8 cellular contexts compared by ENCODE assay signal in the genomic region with DNA sequence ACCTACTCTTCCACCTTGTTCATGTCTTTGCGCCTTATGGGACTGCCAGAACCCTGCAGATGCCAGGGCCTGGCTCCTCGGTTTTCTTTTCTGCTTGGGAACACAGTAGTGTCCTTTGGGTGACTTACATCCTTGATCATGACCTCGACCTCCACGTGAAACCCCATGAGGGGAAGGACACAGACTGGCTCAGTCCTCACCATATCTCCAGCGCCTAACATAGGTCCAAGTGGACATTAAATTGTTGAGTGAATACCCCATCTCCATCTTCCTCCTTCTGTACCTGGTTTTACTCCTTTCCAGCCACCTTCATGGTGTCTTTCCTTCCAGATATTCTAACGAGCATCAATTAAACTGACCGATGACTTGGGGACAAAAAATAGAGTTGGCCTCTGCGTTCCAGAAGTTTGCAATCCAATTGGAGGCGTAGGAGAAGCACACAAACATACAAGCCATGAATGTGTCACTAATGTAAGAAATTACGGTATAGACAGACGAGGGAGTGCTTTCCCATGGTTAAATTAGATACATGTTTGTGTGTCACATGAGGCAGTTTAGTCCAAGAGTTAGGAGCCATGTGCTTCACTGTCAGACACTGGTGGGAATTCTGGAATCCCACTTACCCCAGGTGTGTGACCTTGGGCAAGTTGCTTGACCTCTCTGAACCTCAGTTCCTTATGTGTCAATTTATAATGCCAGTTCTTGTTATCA. TPM values are rescaled to one million over a fixed set of nuclear protein-coding genes. Genes with fewer than 3 reads are reported as not detected.
DNase-seq lines count a peak whose midpoint lies in the region; ATAC-seq, FAIRE-seq and TF ChIP-seq lines count a peak whose summit lies in the region.

No MANE protein-coding gene starts in this region.

- H3K79me2 ChIP-seq in astrocyte (ENCODE audit: insufficient read depth, low read length): peaks cover 40% of the 10 kb centered on the region

- H3K27me3 Mint-ChIP-seq in activated naive CD4-positive, alpha-beta T cell treated with anti-CD3 and anti-CD28 coated beads for 36 hours (ENCODE audit: low read depth): no peaks in the 10 kb centered on the region
- peaks cover 6% of the 10 kb centered on the region for H3K27me3 Mint-ChIP-seq in astrocyte (ENCODE audit: low read depth, unreplicated experiment)

- 56% methylated on average over 11 of the region's 11 CpGs for WGBS in right lobe of liver (ENCODE audit: insufficient coverage, low coverage, low lambda C conversion rate, missing lambda C conversion rate)
- WGBS in upper lobe of left lung, 2 donors: 48 to 56% methylated on average over 11 of the region's 11 CpGs

- H3K4me3 ChIP-seq in astrocyte (ENCODE audit: insufficient read depth, low read depth, low read length): peak overlapping the region; percentile 75
- H3K4me3 ChIP-seq in right lobe of liver: peak overlapping the region; percentile 73 to 88 (median 76)
- peak overlapping the region; percentile 78 to 88 (median 84) for H3K4me3 ChIP-seq in upper lobe of left lung

- peak overlapping the region; percentile 90 for H3K4me2 ChIP-seq in astrocyte (ENCODE audit: low read length)

- H3K27ac ChIP-seq in astrocyte (ENCODE audit: low read depth, low read length) (peak overlapping the region; percentile 84), right lobe of liver (peak overlapping the region; percentile 91 to 92 (median 92)), upper lobe of left lung (peak overlapping the region; percentile 85 to 98 (median 94))

- FAIRE-seq in astrocyte (lab: Jason Lieb, UNC): no peak

- ATAC-seq in right lobe of liver (no peak), upper lobe of left lung (ENCODE audit: low FRiP score in 2 of 2) (no peak)

- no peak for DNase-seq in activated naive CD4-positive, alpha-beta T cell treated with anti-CD3 and anti-CD28 coated beads for 36 hours
- no peak for DNase-seq in activated naive CD4-positive, alpha-beta T cell treated with Interleukin-2 at 50 U/mL for 16 hours
- no peak for DNase-seq in astrocyte (ENCODE audit: low read depth)
- DNase-seq in right lobe of liver: no peak
- DNase-seq in upper lobe of left lung: no peak
- no peak for DNase-seq in cortex of kidney (lab: John Stamatoyannopoulos, UW)
- DNase-seq in hippocampal formation (lab: John Stamatoyannopoulos, UW): no peak
- DNase-seq in HuH-7.5 (ENCODE audit: low spot score): no peak

- H2AFZ ChIP-seq in astrocyte (ENCODE audit: low read depth, low read length): peak overlapping the region; percentile 95

- TF ChIP-seq CTCF in astrocyte (IDR thresholded peaks at IDR 0.05; ENCODE audit: insufficient read depth, low read depth, low read length) (no peak), right lobe of liver (IDR thresholded peaks at IDR 0.05) (no peak), upper lobe of left lung (IDR thresholded peaks at IDR 0.05) (no peak)

- H3K36me3 ChIP-seq in astrocyte (ENCODE audit: insufficient read depth, low read length) (no peaks in the 10 kb centered on the region), right lobe of liver (no peaks in the 10 kb centered on the region), upper lobe of left lung (no peaks in the 10 kb centered on the region)

- H3K27me3 ChIP-seq in astrocyte (ENCODE audit: insufficient read depth, low read length) (peaks cover under 1% of the 10 kb centered on the region), right lobe of liver (no peaks in the 10 kb centered on the region), upper lobe of left lung (no peaks in the 10 kb centered on the region)

- TF ChIP-seq EP300 in upper lobe of left lung (IDR thresholded peaks at IDR 0.05): no peak

- peak overlapping the region; percentile 98 for H3K27ac Mint-ChIP-seq in activated naive CD4-positive, alpha-beta T cell treated with anti-CD3 and anti-CD28 coated beads for 36 hours
- peak overlapping the region; percentile 90 for H3K27ac Mint-ChIP-seq in astrocyte (ENCODE audit: unreplicated experiment)

- CTCF ChIA-PET in activated naive CD4-positive, alpha-beta T cell treated with anti-CD3 and anti-CD28 coated beads for 36 hours (lab: Charles Lee): interaction anchor here (0.6 to 1.0 kb wide), 2 partner anchors 57 to 121 kb away, joined by 3 read pairs; no protein-coding TSS in a partner anchor

- no peaks in the 10 kb centered on the region for H3K9me3 Mint-ChIP-seq in activated naive CD4-positive, alpha-beta T cell treated with anti-CD3 and anti-CD28 coated beads for 36 hours
- H3K9me3 Mint-ChIP-seq in astrocyte (ENCODE audit: unreplicated experiment): no peaks in the 10 kb centered on the region

- TF ChIP-seq POLR2A in right lobe of liver (IDR thresholded peaks at IDR 0.05): no peak
- no peak for TF ChIP-seq POLR2A in upper lobe of left lung (IDR thresholded peaks at IDR 0.05)

- peak overlapping the region; percentile 98 for H3K4me3 Mint-ChIP-seq in activated naive CD4-positive, alpha-beta T cell treated with anti-CD3 and anti-CD28 coated beads for 36 hours
- peak overlapping the region; percentile 94 for H3K4me3 Mint-ChIP-seq in astrocyte (ENCODE audit: unreplicated experiment)

- intact Hi-C loops in activated naive CD4-positive, alpha-beta T cell treated with anti-CD3 and anti-CD28 coated beads for 36 hours (cut with micrococcal nuclease): loop anchor here (5.0 to 10.0 kb wide), 2 partner anchors 38 to 320 kb away; partner anchors contain the start of gene SNX22
- intact Hi-C loops in right lobe of liver (cut with DNase I): no loop called here

- H3K9me3 ChIP-seq in astrocyte (ENCODE audit: insufficient read depth, low read depth, low read length) (no peaks in the 10 kb centered on the region), right lobe of liver (no peaks in the 10 kb centered on the region), upper lobe of left lung (no peaks in the 10 kb centered on the region)

- H3K9ac ChIP-seq in astrocyte (ENCODE audit: low read length): peak overlapping the region; percentile 93

- H3K36me3 Mint-ChIP-seq in activated naive CD4-positive, alpha-beta T cell treated with anti-CD3 and anti-CD28 coated beads for 36 hours (ENCODE audit: low read depth): peaks cover 3% of the 10 kb centered on the region
- H3K36me3 Mint-ChIP-seq in astrocyte (ENCODE audit: low read depth, unreplicated experiment): no peaks in the 10 kb centered on the region

- H4K20me1 ChIP-seq in astrocyte (ENCODE audit: insufficient read depth, low read length): peaks cover 23% of the 10 kb centered on the region

- H3K4me1 ChIP-seq in astrocyte (ENCODE audit: insufficient read depth, low read length) (peaks cover 5% of the 10 kb centered on the region), right lobe of liver (peaks cover 0 to 21% (median 7%) of the 10 kb centered on the region in 4 donors), upper lobe of left lung (peaks cover 20 to 29% (median 22%) of the 10 kb centered on the region in 4 donors)

- peaks cover 40% of the 10 kb centered on the region for H3K4me1 Mint-ChIP-seq in activated naive CD4-positive, alpha-beta T cell treated with anti-CD3 and anti-CD28 coated beads for 36 hours (ENCODE audit: low read depth)
- H3K4me1 Mint-ChIP-seq in astrocyte (ENCODE audit: low read depth, unreplicated experiment): peaks cover 3% of the 10 kb centered on the region

RNA-seq across cellular contexts. Expression of gene HERC1, which starts 0.9 kb away (rescaled TPM):
- 10 to 100 TPM; 64.6 to 68.3 TPM for total RNA-seq in activated naive CD4-positive, alpha-beta T cell treated with anti-CD3 and anti-CD28 coated beads for 36 hours
- 45.6 and 52.7 TPM in 2 replicates for total RNA-seq in astrocyte
- total RNA-seq in right lobe of liver: 10 to 100 TPM; 35.1 to 46.2 (median 38.0) TPM
- total RNA-seq in upper lobe of left lung: 100 to 1,000 TPM in 3 of 6 donors, 10 to 100 TPM in 3; 83.5 to 193 (median 98.5) TPM
